ENCODE assay signal across 23 cellular contexts in genomic region chr7:41724996-41725395, GRCh38.
"Had no signal": no experiment of that assay in that cellular context is flagged by ENCODE, and none has a peak within 500 bp of the region (broad histone marks: within the 10 kb centered on the region; RNA-seq: fewer than 3 reads in every experiment).

No MANE protein-coding gene starts in this region.

- H3K79me2 ChIP-seq: parathyroid adenoma had no signal

- H3K9me3 ChIP-seq: ovary, psoas muscle, right lobe of liver, sigmoid colon, stomach, thoracic aorta, thyroid gland, tibial nerve, upper lobe of right lung, uterus had no signal

- H3K4me1 ChIP-seq: parathyroid adenoma, psoas muscle, right lobe of liver, sigmoid colon, stomach, thyroid gland, upper lobe of right lung, uterus had no signal

- DNase-seq: natural killer cell; occipital lobe; ovary; posterior cingulate gyrus; psoas muscle; right cardiac atrium; right lobe of liver; sigmoid colon; small intestine; stimulated activated CD4-positive, alpha-beta T cell treated with anti-CD3 and anti-CD28 coated beads, Interleukin-15, amount 100 ng/mL, for 24 hours; stimulated activated CD4-positive, alpha-beta T cell treated with anti-CD3 and anti-CD28 coated beads, Interleukin-2, amount 100 ng/mL, for 24 hours; stimulated activated CD4-positive, alpha-beta T cell treated with anti-CD3 and anti-CD28 coated beads, Interleukin-2, amount 100 ng/mL, for 48 hours; stimulated activated CD4-positive, alpha-beta T cell treated with anti-CD3 and anti-CD28 coated beads, Interleukin-4, amount 100 ng/mL, for 24 hours; stimulated activated naive B cell treated with anti-CD40 and anti-IgM and Interleukin-4, amounts not matched to agents 10 μg/mL and 1 μg/mL and 100 μg/mL, for 72 hours; stimulated activated naive CD4-positive, alpha-beta T cell treated with Interleukin-2 at 50 U/mL for 16 hours; stomach; thyroid gland; upper lobe of right lung; uterus had no signal

- H3K9ac ChIP-seq: neural progenitor cell, parathyroid adenoma had no signal

- H2AFZ ChIP-seq: neural progenitor cell, parathyroid adenoma had no signal

- H3K4me2 ChIP-seq: neural progenitor cell had no signal

- H3K4me3 ChIP-seq: neural progenitor cell, ovary, psoas muscle, right lobe of liver, sigmoid colon, stomach, thoracic aorta, thyroid gland, tibial nerve, upper lobe of right lung, uterus had no signal

- H3K36me3 ChIP-seq: neural progenitor cell, ovary, right lobe of liver, sigmoid colon, stomach, thoracic aorta, thyroid gland, tibial nerve, upper lobe of right lung, uterus had no signal

- FAIRE-seq: small intestine had no signal

- H3K27me3 ChIP-seq: neural progenitor cell, ovary, right lobe of liver, sigmoid colon, stomach, thyroid gland, tibial nerve, upper lobe of right lung, uterus had no signal

- H3K27ac ChIP-seq: neural progenitor cell, ovary, parathyroid adenoma, psoas muscle, right lobe of liver, sigmoid colon, stomach, thoracic aorta, thyroid gland, tibial nerve, upper lobe of right lung, uterus had no signal
